Comparison of ENCODE assay signal across 20 cellular contexts in the genomic region with DNA sequence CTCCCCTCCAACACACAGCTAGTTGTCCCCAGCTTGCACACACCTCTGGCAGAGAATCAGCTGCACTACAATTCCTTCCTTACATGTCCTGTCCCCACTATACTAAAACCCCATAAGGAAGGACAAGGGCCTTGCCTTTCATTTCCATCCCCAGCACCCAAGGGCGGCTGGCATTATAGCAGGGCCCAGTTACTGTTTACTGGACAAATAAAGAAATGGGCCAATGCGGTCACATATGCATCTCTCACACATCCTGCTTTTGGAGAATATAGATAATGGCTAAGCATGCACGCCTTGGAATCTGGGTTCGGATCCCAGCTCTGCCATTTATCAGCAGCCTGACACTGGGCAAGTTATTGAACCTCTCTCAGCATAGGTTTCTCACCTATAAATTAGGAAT.
DNase-seq lines count a peak whose midpoint lies in the region; ATAC-seq and TF ChIP-seq lines count a peak whose summit lies in the region.
"Had no signal": no experiment of that assay in that cellular context is flagged by ENCODE, and none has a peak within 500 bp of the region (broad histone marks: within the 10 kb centered on the region; RNA-seq: fewer than 3 reads in every experiment).

No MANE protein-coding gene starts in this region.

- H3K9ac ChIP-seq in Karpas-422 (ENCODE audit: low read length): no peak overlapping the region

- H3K9me3 ChIP-seq in Karpas-422 (ENCODE audit: low read length): no peaks in the 10 kb centered on the region
- no peaks in the 10 kb centered on the region for H3K9me3 ChIP-seq in gastrocnemius medialis
- H3K9me3 ChIP-seq: MG63, SJCRH30 had no signal

- CTCF ChIA-PET in activated naive CD4-positive, alpha-beta T cell treated with anti-CD3 and anti-CD28 coated beads, Interleukin-2, amount 10 ng/mL, durations not matched to agents 7 days and 5 days (lab: Charles Lee): interaction anchor here (0.6 to 5.2 kb wide), 5 partner anchors 22 to 379 kb away, joined by 3 to 56 read pairs (median 4); partner anchors contain the start of gene DAPK2

- peak; percentile 12 for DNase-seq in activated naive CD4-positive, alpha-beta T cell treated with anti-CD3 and anti-CD28 coated beads, Interleukin-2, amount 10 ng/mL, durations not matched to agents 7 days and 5 days
- DNase-seq in activated naive CD4-positive, alpha-beta T cell treated with anti-CD3 and anti-CD28 coated beads, Interleukin-2, amount 50 U/mL, for 72 hours (ENCODE audit: low spot score in 2 of 2): no peak
- no peak for DNase-seq in Karpas-422
- peak; percentile 0 for DNase-seq in activated T-helper 2 cell treated with anti-CD3 and anti-CD28 coated beads, Interferon-gamma antibody, Interleukin-2, Interleukin-4, amounts not matched to agents 10 μg/mL and 5 μg/mL and 100 μg/mL, durations not matched to agents 14 hours and 24 hours and 36 hours (ENCODE audit: low spot score)
- DNase-seq in posterior vena cava (ENCODE audit: low spot score): peak; percentile 22
- no peak for DNase-seq in gastrocnemius medialis
- DNase-seq: C1 segment of cervical spinal cord; CD4-positive, alpha-beta memory T cell; COR-L47; DMS53; KBM-7; MG63; NCI-H2029; NCI-H446; NCI-H524 treated with DMSO at 0.1 percent for 48 hours; NCI-H82; NK-92 treated with Interleukin-12 subunit alpha and Interleukin-12 subunit beta, amount 100 ng/mL, for 24 hours; PC-3; SJCRH30 had no signal

- no peaks in the 10 kb centered on the region for H3K27me3 Mint-ChIP-seq in activated naive CD4-positive, alpha-beta T cell treated with anti-CD3 and anti-CD28 coated beads, Interleukin-2, amount 10 ng/mL, durations not matched to agents 7 days and 5 days
- H3K27me3 Mint-ChIP-seq in activated T-helper 2 cell treated with anti-CD3 and anti-CD28 coated beads, Interferon-gamma antibody, Interleukin-2, Interleukin-4, amounts not matched to agents 10 μg/mL and 5 μg/mL and 100 μg/mL, durations not matched to agents 14 hours and 24 hours and 36 hours (ENCODE audit: low read depth): no peaks in the 10 kb centered on the region
- H3K27me3 Mint-ChIP-seq: CD4-positive, alpha-beta memory T cell had no signal

- TF ChIP-seq CTCF in gastrocnemius medialis (IDR thresholded peaks at IDR 0.05 in 4 of 5, conservative IDR thresholded peaks at IDR 0.05 in 1 of 5): no peak

- no peaks in the 10 kb centered on the region for H3K9me2 ChIP-seq in Karpas-422 (replicated peaks; ENCODE audit: insufficient read depth, low read length)

- no peaks in the 10 kb centered on the region for H3K36me3 Mint-ChIP-seq in activated naive CD4-positive, alpha-beta T cell treated with anti-CD3 and anti-CD28 coated beads, Interleukin-2, amount 10 ng/mL, durations not matched to agents 7 days and 5 days
- H3K36me3 Mint-ChIP-seq in activated naive CD4-positive, alpha-beta T cell treated with anti-CD3 and anti-CD28 coated beads, Interleukin-2, amount 50 U/mL, for 72 hours: no peaks in the 10 kb centered on the region
- H3K36me3 Mint-ChIP-seq in activated T-helper 2 cell treated with anti-CD3 and anti-CD28 coated beads, Interferon-gamma antibody, Interleukin-2, Interleukin-4, amounts not matched to agents 10 μg/mL and 5 μg/mL and 100 μg/mL, durations not matched to agents 14 hours and 24 hours and 36 hours (ENCODE audit: low read depth): no peaks in the 10 kb centered on the region
- H3K36me3 Mint-ChIP-seq: CD4-positive, alpha-beta memory T cell had no signal

- TF ChIP-seq POLR2A in gastrocnemius medialis (IDR thresholded peaks at IDR 0.05): no peak

- intact Hi-C loops in activated T-helper 2 cell treated with anti-CD3 and anti-CD28 coated beads, Interferon-gamma antibody, Interleukin-2, Interleukin-4, amounts not matched to agents 10 μg/mL and 5 μg/mL and 100 μg/mL, durations not matched to agents 14 hours and 24 hours and 36 hours (cut with micrococcal nuclease): loop anchor here (10.0 kb wide), 1 partner anchor 98 kb away; the partner anchor contains the start of gene DAPK2
- intact Hi-C loops in posterior vena cava (cut with DNase I) (no loop called here), gastrocnemius medialis (cut with DNase I; ENCODE audit: low total_unique reads) (no loop called here)

- H3K4me2 ChIP-seq in Karpas-422 (ENCODE audit: low read depth, low read length, poor library complexity, severe bottlenecking): no peak overlapping the region

- no peaks in the 10 kb centered on the region for H3K79me2 ChIP-seq in Karpas-422 (ENCODE audit: low read length)

- H3K36me3 ChIP-seq in Karpas-422 (ENCODE audit: insufficient read depth, low read length) (no peaks in the 10 kb centered on the region), gastrocnemius medialis (no peaks in the 10 kb centered on the region)
- H3K36me3 ChIP-seq: MG63, SJCRH30 had no signal

- H3K4me3 ChIP-seq in Karpas-422 (ENCODE audit: low read length) (no peak overlapping the region), gastrocnemius medialis (no peak overlapping the region)
- H3K4me3 ChIP-seq: MG63, SJCRH30 had no signal

- H3K4me1 Mint-ChIP-seq in activated naive CD4-positive, alpha-beta T cell treated with anti-CD3 and anti-CD28 coated beads, Interleukin-2, amount 10 ng/mL, durations not matched to agents 7 days and 5 days: peaks cover 8% of the 10 kb centered on the region
- peaks cover 13% of the 10 kb centered on the region for H3K4me1 Mint-ChIP-seq in activated T-helper 2 cell treated with anti-CD3 and anti-CD28 coated beads, Interferon-gamma antibody, Interleukin-2, Interleukin-4, amounts not matched to agents 10 μg/mL and 5 μg/mL and 100 μg/mL, durations not matched to agents 14 hours and 24 hours and 36 hours (ENCODE audit: low read depth)

- H4K20me1 ChIP-seq in Karpas-422 (ENCODE audit: insufficient read depth, low read depth, low read length): no peaks in the 10 kb centered on the region

- peak overlapping the region; percentile 43; the same call in 1 of the 2 replicates for H3K27ac ChIP-seq in Karpas-422 (ENCODE audit: low read length)
- H3K27ac ChIP-seq in gastrocnemius medialis: peak overlapping the region in 1 of 4 donors; percentile 31
- H3K27ac ChIP-seq: SJCRH30 had no signal

- H3K4me1 ChIP-seq in Karpas-422 (ENCODE audit: low read length) (peaks cover 42% of the 10 kb centered on the region), gastrocnemius medialis (peaks cover 5 to 6% of the 10 kb centered on the region in 2 donors)

- H3K27me3 ChIP-seq in Karpas-422 (ENCODE audit: low read length): no peaks in the 10 kb centered on the region
- H3K27me3 ChIP-seq in gastrocnemius medialis: no peaks in the 10 kb centered on the region
- H3K27me3 ChIP-seq: MG63, SJCRH30 had no signal

- in situ Hi-C loops in gastrocnemius medialis (cut with MboI; ENCODE audit: low sequenced_read_pairs in 4 of 4): loop anchor here in 1 of 4 donors (10.0 kb wide), 1 partner anchor 108 kb away; no protein-coding TSS in a partner anchor

- ATAC-seq in activated naive CD4-positive, alpha-beta T cell treated with anti-CD3 and anti-CD28 coated beads, Interleukin-2, amount 50 U/mL, for 72 hours: no peak
- ATAC-seq in gastrocnemius medialis (no peak), HG02610 (IDR thresholded peaks at IDR 0.05; ENCODE audit: unreplicated experiment) (no peak)
- ATAC-seq: PC-3 had no signal

- H3K4me3 Mint-ChIP-seq in activated naive CD4-positive, alpha-beta T cell treated with anti-CD3 and anti-CD28 coated beads, Interleukin-2, amount 10 ng/mL, durations not matched to agents 7 days and 5 days: no peak overlapping the region
- no peak overlapping the region for H3K4me3 Mint-ChIP-seq in activated T-helper 2 cell treated with anti-CD3 and anti-CD28 coated beads, Interferon-gamma antibody, Interleukin-2, Interleukin-4, amounts not matched to agents 10 μg/mL and 5 μg/mL and 100 μg/mL, durations not matched to agents 14 hours and 24 hours and 36 hours (ENCODE audit: low read depth)
- H3K4me3 Mint-ChIP-seq: CD4-positive, alpha-beta memory T cell had no signal

- no peaks in the 10 kb centered on the region for H3K9me3 Mint-ChIP-seq in activated naive CD4-positive, alpha-beta T cell treated with anti-CD3 and anti-CD28 coated beads, Interleukin-2, amount 10 ng/mL, durations not matched to agents 7 days and 5 days
- no peaks in the 10 kb centered on the region for H3K9me3 Mint-ChIP-seq in activated naive CD4-positive, alpha-beta T cell treated with anti-CD3 and anti-CD28 coated beads, Interleukin-2, amount 50 U/mL, for 72 hours
- no peaks in the 10 kb centered on the region for H3K9me3 Mint-ChIP-seq in activated T-helper 2 cell treated with anti-CD3 and anti-CD28 coated beads, Interferon-gamma antibody, Interleukin-2, Interleukin-4, amounts not matched to agents 10 μg/mL and 5 μg/mL and 100 μg/mL, durations not matched to agents 14 hours and 24 hours and 36 hours
- H3K9me3 Mint-ChIP-seq: CD4-positive, alpha-beta memory T cell had no signal

- no peak overlapping the region for H2AFZ ChIP-seq in Karpas-422 (ENCODE audit: low read length)

- H3K27ac Mint-ChIP-seq in activated naive CD4-positive, alpha-beta T cell treated with anti-CD3 and anti-CD28 coated beads, Interleukin-2, amount 10 ng/mL, durations not matched to agents 7 days and 5 days: no peak overlapping the region
- no peak overlapping the region for H3K27ac Mint-ChIP-seq in activated naive CD4-positive, alpha-beta T cell treated with anti-CD3 and anti-CD28 coated beads, Interleukin-2, amount 50 U/mL, for 72 hours
- H3K27ac Mint-ChIP-seq in activated T-helper 2 cell treated with anti-CD3 and anti-CD28 coated beads, Interferon-gamma antibody, Interleukin-2, Interleukin-4, amounts not matched to agents 10 μg/mL and 5 μg/mL and 100 μg/mL, durations not matched to agents 14 hours and 24 hours and 36 hours: no peak overlapping the region

Comparison
In these comparisons a context has a peak if more than half of its experiments do, and no peak if none do; other contexts are left out.
1. DNase-seq: peak in activated naive CD4-positive, alpha-beta T cell treated with anti-CD3 and anti-CD28 coated beads, Interleukin-2, amount 10 ng/mL, durations not matched to agents 7 days and 5 days (single experiment), activated T-helper 2 cell treated with anti-CD3 and anti-CD28 coated beads, Interferon-gamma antibody, Interleukin-2, Interleukin-4, amounts not matched to agents 10 μg/mL and 5 μg/mL and 100 μg/mL, durations not matched to agents 14 hours and 24 hours and 36 hours (single experiment) and posterior vena cava (single experiment); none in activated naive CD4-positive, alpha-beta T cell treated with anti-CD3 and anti-CD28 coated beads, Interleukin-2, amount 50 U/mL, for 72 hours (0 of 2), Karpas-422 (single experiment) and gastrocnemius medialis (0 of 2).